16 cellular contexts compared by ENCODE assay signal in the genomic region with DNA sequence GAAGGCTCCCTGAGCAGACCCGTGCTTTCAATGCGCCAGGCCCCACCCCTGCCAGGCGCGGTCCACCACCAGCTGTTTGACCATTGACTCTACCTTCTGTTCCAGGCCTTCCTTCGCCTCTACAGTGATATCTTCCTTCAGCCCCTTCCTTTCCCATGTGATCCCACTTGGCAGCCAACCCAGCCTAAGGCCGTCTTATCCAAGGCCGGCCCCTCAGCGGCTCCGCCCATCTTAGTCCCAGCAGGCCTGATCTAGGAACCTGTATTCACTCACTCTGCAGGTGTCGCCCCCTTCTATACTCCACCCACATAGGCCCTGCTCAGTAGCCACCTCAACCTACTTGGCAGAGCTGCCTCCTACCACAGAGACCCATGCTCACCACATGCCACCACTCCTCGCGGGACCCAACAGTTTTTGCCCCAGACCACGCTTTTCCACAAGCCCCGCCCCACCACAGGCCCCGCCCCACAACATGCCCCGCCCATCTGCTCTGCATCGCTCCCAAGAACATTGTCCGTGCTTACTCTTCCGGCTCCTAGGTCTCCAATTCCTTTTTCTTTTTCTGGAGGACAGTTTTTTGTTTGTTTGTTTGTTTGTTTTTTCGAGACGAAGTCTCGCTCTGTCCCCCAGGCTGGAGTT. TPM values are rescaled to one million over a fixed set of nuclear protein-coding genes. Genes with fewer than 3 reads are reported as not detected.
A peak's percentile ranks its signal among the peaks of the same experiment; 100 is the strongest.
DNase-seq lines count a peak whose midpoint lies in the region; ATAC-seq and TF ChIP-seq lines count a peak whose summit lies in the region.
"Had no signal": no experiment of that assay in that cellular context is flagged by ENCODE, and none has a peak within 500 bp of the region (broad histone marks: within the 10 kb centered on the region; RNA-seq: fewer than 3 reads in every experiment).

No MANE protein-coding gene starts in this region.

- H3K27me3 Mint-ChIP-seq in neural progenitor cell (ENCODE audit: insufficient read depth, low read depth), result peaks cover 21% of the 10 kb centered on the region

- H3K9ac ChIP-seq in HCT116 (ENCODE audit: low read length) (no peak overlapping the region), neural progenitor cell (no peak overlapping the region)

- H3K36me3 ChIP-seq in HCT116 (ENCODE audit: control insufficient read depth in 1 of 2, insufficient read depth in 2 of 2, low read length in 2 of 2), result no peaks in the 10 kb centered on the region
- no peaks in the 10 kb centered on the region for H3K36me3 ChIP-seq in neural progenitor cell
- no peaks in the 10 kb centered on the region for H3K36me3 ChIP-seq in uterus
- H3K36me3 ChIP-seq: left lung, prostate gland had no signal

- H3K4me2 ChIP-seq in HCT116 (ENCODE audit: low read length), result peak overlapping the region; percentile 58; the same call in 1 of the 2 replicates
- H3K4me2 ChIP-seq in neural progenitor cell, result no peak overlapping the region

- H4K20me1 ChIP-seq in HCT116 (ENCODE audit: insufficient read depth) (no peaks in the 10 kb centered on the region), neural progenitor cell (ENCODE audit: low read depth) (peaks cover 3% of the 10 kb centered on the region)

- H3K27ac Mint-ChIP-seq in neural progenitor cell, result no peak overlapping the region
- H3K27ac Mint-ChIP-seq: activated CD8-positive, alpha-beta T cell treated with anti-CD3 and anti-CD28 coated beads for 36 hours; activated naive CD4-positive, alpha-beta T cell treated with anti-CD3 and anti-CD28 coated beads, Interleukin-2, amount 10 ng/mL, durations not matched to agents 7 days and 5 days; stimulated activated naive CD8-positive, alpha-beta T cell treated with anti-CD3 and anti-CD28 coated beads, Interleukin-15, Interleukin-2, amounts not matched to agents 100 ng/mL and 50 ng/mL, for 24 hours had no signal

- H3K4me1 ChIP-seq in HCT116 (ENCODE audit: control insufficient read depth in 1 of 2, insufficient read depth in 2 of 2, low read length in 2 of 2) (peaks cover 25 to 40% of the 10 kb centered on the region in 2 experiments), neural progenitor cell (peaks cover 17% of the 10 kb centered on the region), uterus (peaks cover 0 to 5% of the 10 kb centered on the region in 2 donors)

- RAD21 ChIA-PET in HCT116 (lab: Charles Lee; ENCODE audit: low non-redundant PET in 1 of 2, low total read pairs in 2 of 2, uncharacterized antibody in 2 of 2, unreplicated experiment in 2 of 2), result no interaction called here

- no peak for TF ChIP-seq RAD21 in HCT116 (IDR thresholded peaks at IDR 0.05; ENCODE audit: low read depth)

- peak; percentile 41 for DNase-seq in DMS53 (lab: John Stamatoyannopoulos, UW)
- DNase-seq in DMS53 treated with DMSO at 0.1 percent for 48 hours (lab: John Stamatoyannopoulos, UW; ENCODE audit: unreplicated experiment), result no peak
- DNase-seq in HCT116 (ENCODE audit: low read depth, low spot score), result no peak
- DNase-seq in cerebellum (ENCODE audit: low spot score), result peak; percentile 44
- peak; percentile 69 for DNase-seq in neural progenitor cell (ENCODE audit: low spot score)
- no peak for DNase-seq in stimulated activated naive CD8-positive, alpha-beta T cell treated with anti-CD3 and anti-CD28 coated beads, Interleukin-15, Interleukin-2, amounts not matched to agents 100 U/mL and 50 U/mL, for 24 hours
- no peak for DNase-seq in uterus
- DNase-seq: 8988T; activated CD8-positive, alpha-beta T cell treated with anti-CD3 and anti-CD28 coated beads for 36 hours; activated naive CD4-positive, alpha-beta T cell treated with anti-CD3 and anti-CD28 coated beads, Interleukin-2, amount 10 ng/mL, durations not matched to agents 7 days and 5 days; EL had no signal

- H3K9me3 Mint-ChIP-seq in neural progenitor cell, result no peaks in the 10 kb centered on the region
- H3K9me3 Mint-ChIP-seq: activated CD8-positive, alpha-beta T cell treated with anti-CD3 and anti-CD28 coated beads for 36 hours; activated naive CD4-positive, alpha-beta T cell treated with anti-CD3 and anti-CD28 coated beads, Interleukin-2, amount 10 ng/mL, durations not matched to agents 7 days and 5 days; stimulated activated naive CD8-positive, alpha-beta T cell treated with anti-CD3 and anti-CD28 coated beads, Interleukin-15, Interleukin-2, amounts not matched to agents 100 ng/mL and 50 ng/mL, for 24 hours had no signal

- peaks cover 30% of the 10 kb centered on the region for H3K4me1 Mint-ChIP-seq in neural progenitor cell

- no peaks in the 10 kb centered on the region for H3K79me2 ChIP-seq in HCT116 (ENCODE audit: insufficient read depth, low read length)
- H3K79me2 ChIP-seq in neural progenitor cell (ENCODE audit: low read depth), result no peaks in the 10 kb centered on the region

- peak overlapping the region; percentile 2; the same call in 1 of the 2 replicates for H3K27ac ChIP-seq in HCT116 (ENCODE audit: low read depth, low read length)
- H3K27ac ChIP-seq in neural progenitor cell, result no peak overlapping the region
- H3K27ac ChIP-seq in uterus, result peak overlapping the region in 1 of 2 donors; percentile 36

- no peak overlapping the region for H3K4me3 ChIP-seq in HCT116 (replicated peaks in 1 of 2; ENCODE audit: low read depth in 1 of 2, low read length in 2 of 2)
- H3K4me3 ChIP-seq in neural progenitor cell, result no peak overlapping the region
- no peak overlapping the region for H3K4me3 ChIP-seq in uterus

- H3K9me2 ChIP-seq in HCT116 (ENCODE audit: insufficient read depth), result no peaks in the 10 kb centered on the region

- H3K9me3 ChIP-seq in HCT116 (ENCODE audit: control insufficient read depth in 1 of 2, insufficient read depth in 1 of 2, low read depth in 1 of 2, low read length in 2 of 2) (no peaks in the 10 kb centered on the region), neural progenitor cell (ENCODE audit: low read depth) (no peaks in the 10 kb centered on the region), uterus (no peaks in the 10 kb centered on the region)
- H3K9me3 ChIP-seq: left lung, prostate gland had no signal

- H3K27me3 ChIP-seq in HCT116 (ENCODE audit: insufficient read depth, low read length) (no peaks in the 10 kb centered on the region), neural progenitor cell (peaks cover 27% of the 10 kb centered on the region), uterus (no peaks in the 10 kb centered on the region)

- peaks cover 44% of the 10 kb centered on the region for H3F3A ChIP-seq in neural progenitor cell (ENCODE audit: low read depth)

- POLR2A ChIA-PET in HCT116 (lab: Charles Lee), result no interaction called here

- intact Hi-C loops in HCT116 (cut with micrococcal nuclease), result no loop called here
- intact Hi-C loops in uterus (cut with DNase I; ENCODE audit: low total_unique reads), result no loop called here

- TF ChIP-seq POLR2A in HCT116 (IDR thresholded peaks at IDR 0.05; ENCODE audit: borderline replicate concordance, extremely low read depth, insufficient read depth, insufficient read length), result no peak
- no peak for TF ChIP-seq POLR2A in uterus (IDR thresholded peaks at IDR 0.05)

- TF ChIP-seq CTCF in HCT116 (IDR thresholded peaks at IDR 0.05 in 2 of 3, conservative IDR thresholded peaks at IDR 0.05 in 1 of 3; ENCODE audit: borderline replicate concordance in 1 of 3, insufficient read depth in 1 of 3, low read depth in 2 of 3, low read length in 2 of 3) (no peak), neural progenitor cell (IDR thresholded peaks at IDR 0.05) (no peak), uterus (IDR thresholded peaks at IDR 0.05) (no peak)

- CTCF ChIA-PET in HCT116 (lab: Charles Lee), result interaction anchor here (0.9 to 2.4 kb wide), 2 partner anchors 60 to 62 kb away, joined by 3 to 16 read pairs; no protein-coding TSS in a partner anchor

- 0 out of 2 replicates have a peak, but pooled peaks have one; percentile 18 for ATAC-seq in HCT116
- no peak for ATAC-seq in GM21526 (IDR thresholded peaks at IDR 0.05; ENCODE audit: low FRiP score, unreplicated experiment)
- ATAC-seq in stimulated activated naive CD8-positive, alpha-beta T cell treated with anti-CD3 and anti-CD28 coated beads, Interleukin-15, Interleukin-2, amounts not matched to agents 100 U/mL and 50 U/mL, for 24 hours, result no peak
- ATAC-seq: activated CD8-positive, alpha-beta T cell treated with anti-CD3 and anti-CD28 coated beads for 36 hours; left lung had no signal

- H2AFZ ChIP-seq in HCT116 (ENCODE audit: low read depth, low read length, poor library complexity, severe bottlenecking) (no peak overlapping the region), neural progenitor cell (replicated peaks) (no peak overlapping the region)

- BruUV-seq in HCT116 (replicated peaks; lab: Mats Ljungman, UMichigan), result no TSS peak

- no peaks in the 10 kb centered on the region for H3K36me3 Mint-ChIP-seq in neural progenitor cell
- H3K36me3 Mint-ChIP-seq: activated naive CD4-positive, alpha-beta T cell treated with anti-CD3 and anti-CD28 coated beads, Interleukin-2, amount 10 ng/mL, durations not matched to agents 7 days and 5 days had no signal

- H3K4me3 Mint-ChIP-seq in neural progenitor cell, result peak overlapping the region; percentile 78

TF ChIP-seq in HCT116, 20 proteins besides CTCF, POLR2A, EP300 and RAD21 (continues in another document):
- TF ChIP-seq, protein P1, sequence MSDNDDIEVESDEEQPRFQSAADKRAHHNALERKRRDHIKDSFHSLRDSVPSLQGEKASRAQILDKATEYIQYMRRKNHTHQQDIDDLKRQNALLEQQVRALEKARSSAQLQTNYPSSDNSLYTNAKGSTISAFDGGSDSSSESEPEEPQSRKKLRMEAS (IDR thresholded peaks at IDR 0.05), result no peak

RNA-seq across cellular contexts. Expression of a gene that starts 2.9 kb away (rescaled TPM):
- total RNA-seq in HCT116 (2021; ENCODE audit: unreplicated experiment) (1.9 TPM), cerebellum (4.7 TPM), neural progenitor cell (ENCODE audit: low replicate concordance) (0.86 and 3.2 TPM in 2 replicates), uterus (100 to 1,000 TPM in 1 of 4 donors, 10 to 100 TPM in 2, 1 to 10 TPM in 1; 5.9 to 105 (median 31.9) TPM)
- 1.8 and 1.9 TPM in 2 replicates for polyA plus RNA-seq in HCT116 (2012)

RNA-seq across cellular contexts. Expression of a gene that starts 9.2 kb away (rescaled TPM):
- total RNA-seq in HCT116 (2021; ENCODE audit: unreplicated experiment) (1.7 TPM), cerebellum (0.27 TPM), neural progenitor cell (ENCODE audit: low replicate concordance) (0.19 and 0.40 TPM in 2 replicates), uterus (1 to 10 TPM in 1 of 4 donors, under 1 TPM in 1, not detected in 2; under 0.01 to 2.3 TPM)
- 1.5 and 2.0 TPM in 2 replicates for polyA plus RNA-seq in HCT116 (2012)
- total RNA-seq: activated CD8-positive, alpha-beta T cell treated with anti-CD3 and anti-CD28 coated beads for 36 hours; T-helper 1 cell treated with Interleukin-12 subunit alpha and Interleukin-12 subunit beta and Interleukin-4 antibody, amounts not matched to agents 30 ng/mL and 1 ng/mL, for 36 hours had no signal

RNA-seq across cellular contexts. Expression of a gene that starts 15.0 kb away (rescaled TPM):
- total RNA-seq in HCT116 (2021; ENCODE audit: unreplicated experiment) (14.1 TPM), cerebellum (7.4 TPM), neural progenitor cell (ENCODE audit: low replicate concordance) (2.9 and 5.1 TPM in 2 replicates), uterus (10 to 100 TPM in 1 of 4 donors, 1 to 10 TPM in 3; 1.5 to 17.7 (median 4.4) TPM)
- 11.8 and 13.1 TPM in 2 replicates for polyA plus RNA-seq in HCT116 (2012)

RNA-seq across cellular contexts. Expression of a gene that starts 17.8 kb away (rescaled TPM):
- total RNA-seq in HCT116 (2021; ENCODE audit: unreplicated experiment) (0.81 TPM), cerebellum (not detected), neural progenitor cell (ENCODE audit: low replicate concordance) (not detected in 2 replicates), uterus (not detected)
- 1.2 and 1.6 TPM in 2 replicates for polyA plus RNA-seq in HCT116 (2012)
- total RNA-seq: activated CD8-positive, alpha-beta T cell treated with anti-CD3 and anti-CD28 coated beads for 36 hours; left lung; prostate gland; T-helper 1 cell treated with Interleukin-12 subunit alpha and Interleukin-12 subunit beta and Interleukin-4 antibody, amounts not matched to agents 30 ng/mL and 1 ng/mL, for 36 hours had no signal

RNA-seq across cellular contexts. Expression of a gene that starts 18.0 kb away (rescaled TPM):
- 1.3 TPM for total RNA-seq in HCT116 (2021; ENCODE audit: unreplicated experiment)
- polyA plus RNA-seq in HCT116 (2012), result 0.85 and 0.91 TPM in 2 replicates
- total RNA-seq in cerebellum, result 1.1 TPM
- total RNA-seq in neural progenitor cell (ENCODE audit: low replicate concordance), result 1.2 and 1.4 TPM in 2 replicates
- 10 to 100 TPM in 1 of 4 donors, 1 to 10 TPM in 1, under 1 TPM in 1, not detected in 1; 0.26 to 24.2 (median 3.0) TPM for total RNA-seq in uterus

Comparison
In these comparisons a context has a peak if more than half of its experiments do, and no peak if none do; other contexts are left out.
1. DNase-seq: peak in DMS53 (single experiment), cerebellum (single experiment) and neural progenitor cell (single experiment); none in DMS53 treated with DMSO at 0.1 percent for 48 hours (single experiment), HCT116 (single experiment), stimulated activated naive CD8-positive, alpha-beta T cell treated with anti-CD3 and anti-CD28 coated beads, Interleukin-15, Interleukin-2, amounts not matched to agents 100 U/mL and 50 U/mL, for 24 hours (single experiment) and uterus (0 of 2).